Comparison of ENCODE assay signal across 9 cellular contexts in the genomic region with DNA sequence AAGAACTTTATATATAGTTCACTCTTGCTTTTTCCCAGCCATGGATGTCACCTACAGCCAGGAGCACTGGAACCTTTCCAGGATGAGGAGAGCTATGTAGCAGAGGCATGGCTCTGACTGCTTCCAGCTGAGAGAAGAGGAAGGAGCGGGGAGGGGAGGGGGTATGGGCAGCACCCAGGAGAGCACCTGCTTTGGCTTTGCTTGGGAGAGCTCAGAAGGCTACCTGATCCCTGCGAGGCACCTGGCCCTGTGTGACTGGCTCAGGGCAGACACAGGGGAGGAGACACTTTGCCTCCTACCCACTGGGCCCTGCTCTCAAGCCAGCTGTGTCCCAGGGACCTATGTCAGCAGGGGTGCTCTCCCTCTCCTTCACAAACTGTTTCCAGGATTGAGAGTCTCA.
DNase-seq lines count a peak whose midpoint lies in the region; ATAC-seq and TF ChIP-seq lines count a peak whose summit lies in the region.
"Had no signal": no experiment of that assay in that cellular context is flagged by ENCODE, and none has a peak within 500 bp of the region (broad histone marks: within the 10 kb centered on the region; RNA-seq: fewer than 3 reads in every experiment).

No MANE protein-coding gene starts in this region.

- H4K20me1 ChIP-seq in DND-41 (ENCODE audit: insufficient read depth, low read length) (peaks cover 30% of the 10 kb centered on the region), osteoblast (ENCODE audit: insufficient read depth, low read length) (peaks cover 25% of the 10 kb centered on the region)

- H3K9ac ChIP-seq in DND-41 (ENCODE audit: low read depth, low read length): no peak overlapping the region

- H3K79me2 ChIP-seq in DND-41 (ENCODE audit: insufficient read depth, low read length) (peaks cover 35% of the 10 kb centered on the region), osteoblast (ENCODE audit: insufficient read depth, low read length) (peaks cover 95% of the 10 kb centered on the region)

- H3K4me2 ChIP-seq in DND-41 (ENCODE audit: insufficient read depth, low read length) (no peak overlapping the region), osteoblast (ENCODE audit: insufficient read depth, low read length) (no peak overlapping the region)

- H3K27me3 ChIP-seq in DND-41 (ENCODE audit: insufficient read depth, low read length, poor library complexity) (no peaks in the 10 kb centered on the region), osteoblast (ENCODE audit: insufficient read depth, low read length) (no peaks in the 10 kb centered on the region)

- peaks cover 65% of the 10 kb centered on the region for H3K36me3 Mint-ChIP-seq in dendritic cell treated with granulocyte-macrophage colony-stimulating factor and Interleukin-4, amounts not matched to agents 40 ng/mL and 50 ng/mL, for 4 days (ENCODE audit: low read depth)

- DNase-seq in DND-41: no peak
- peak; percentile 64 for DNase-seq in NCI-H2107 (lab: John Stamatoyannopoulos, UW)
- DNase-seq in osteoblast (ENCODE audit: insufficient read length, low spot score, missing footprints): peak; percentile 26
- DNase-seq in stimulated activated naive CD4-positive, alpha-beta T cell (lab: John Stamatoyannopoulos, UW): no peak
- DNase-seq in UCSD-AML1 (lab: John Stamatoyannopoulos, UW; ENCODE audit: unreplicated experiment): no peak
- DNase-seq: NCI-H1694 treated with DMSO at 0.1 percent for 48 hours had no signal

- TF ChIP-seq CTCF in DND-41 (IDR thresholded peaks at IDR 0.05; ENCODE audit: borderline replicate concordance, extremely low read depth, low read length, poor library complexity, severe bottlenecking) (no peak), osteoblast (IDR thresholded peaks at IDR 0.05; ENCODE audit: extremely low read depth, low read depth, low read length) (no peak)

- intact Hi-C loops in dendritic cell treated with granulocyte-macrophage colony-stimulating factor and Interleukin-4, amounts not matched to agents 40 ng/mL and 50 ng/mL, for 4 days (cut with micrococcal nuclease): no loop called here

- 0 out of 3 replicates have a peak, but pooled peaks have one; percentile 29 for ATAC-seq in DND-41 (ENCODE audit: insufficient read depth, low read depth)
- no peak for ATAC-seq in HG03571 (IDR thresholded peaks at IDR 0.05; ENCODE audit: unreplicated experiment)
- no peak for ATAC-seq in HG02938 (IDR thresholded peaks at IDR 0.05; ENCODE audit: unreplicated experiment)

- H3K4me3 Mint-ChIP-seq in dendritic cell treated with granulocyte-macrophage colony-stimulating factor and Interleukin-4, amounts not matched to agents 40 ng/mL and 50 ng/mL, for 4 days: no peak overlapping the region

- peak overlapping the region; percentile 21 for H3K27ac Mint-ChIP-seq in dendritic cell treated with granulocyte-macrophage colony-stimulating factor and Interleukin-4, amounts not matched to agents 40 ng/mL and 50 ng/mL, for 4 days

- H3K4me1 ChIP-seq in DND-41 (ENCODE audit: insufficient read depth, low read length) (0 out of 2 replicates have a peak, but pooled peaks cover 3% of the 10 kb centered on the region), osteoblast (ENCODE audit: insufficient read depth, low read length) (peaks cover 23% of the 10 kb centered on the region)

- H2AFZ ChIP-seq in DND-41 (ENCODE audit: low read depth, low read length): no peak overlapping the region
- no peak overlapping the region for H2AFZ ChIP-seq in osteoblast (ENCODE audit: low read length)

- H3K4me3 ChIP-seq in DND-41 (ENCODE audit: low read depth in 1 of 2, low read length in 2 of 2) (no peak overlapping the region), osteoblast (ENCODE audit: insufficient read depth, low read length) (no peak overlapping the region)

- no peaks in the 10 kb centered on the region for H3K9me3 ChIP-seq in DND-41 (ENCODE audit: insufficient read depth, low read length, severe bottlenecking)
- H3K9me3 ChIP-seq in osteoblast (ENCODE audit: low read depth, low read length): no peaks in the 10 kb centered on the region

- no peaks in the 10 kb centered on the region for H3K27me3 Mint-ChIP-seq in dendritic cell treated with granulocyte-macrophage colony-stimulating factor and Interleukin-4, amounts not matched to agents 40 ng/mL and 50 ng/mL, for 4 days

- no peaks in the 10 kb centered on the region for H3K9me3 Mint-ChIP-seq in dendritic cell treated with granulocyte-macrophage colony-stimulating factor and Interleukin-4, amounts not matched to agents 40 ng/mL and 50 ng/mL, for 4 days

- H3K27ac ChIP-seq in DND-41 (ENCODE audit: low read length): peak overlapping the region; percentile 14; the same call in 1 of the 2 replicates
- H3K27ac ChIP-seq in osteoblast (ENCODE audit: low read depth, low read length): no peak overlapping the region

- H3K4me1 Mint-ChIP-seq in dendritic cell treated with granulocyte-macrophage colony-stimulating factor and Interleukin-4, amounts not matched to agents 40 ng/mL and 50 ng/mL, for 4 days (ENCODE audit: low read depth): peaks cover 89% of the 10 kb centered on the region

- H3K36me3 ChIP-seq in DND-41 (ENCODE audit: insufficient read depth, low read length) (peaks cover 66% of the 10 kb centered on the region), osteoblast (ENCODE audit: insufficient read depth, low read length) (peaks cover 35% of the 10 kb centered on the region)

Comparison
In these comparisons a context has a peak if more than half of its experiments do, and no peak if none do; other contexts are left out.
1. DNase-seq: peak in NCI-H2107 (single experiment) and osteoblast (single experiment); none in DND-41 (single experiment), stimulated activated naive CD4-positive, alpha-beta T cell (0 of 6) and UCSD-AML1 (single experiment).